ENCODE assay signal across 8 cellular contexts in genomic region chr18:47928466-47928865, GRCh38. TPM values are rescaled to one million over a fixed set of nuclear protein-coding genes. Genes with fewer than 3 reads are reported as not detected.
DNase-seq lines count a peak whose midpoint lies in the region; ATAC-seq, FAIRE-seq and TF ChIP-seq lines count a peak whose summit lies in the region.

No MANE protein-coding gene starts in this region.

- ATAC-seq in GM18519 (IDR thresholded peaks at IDR 0.05; ENCODE audit: low FRiP score, unreplicated experiment), result no peak

- H3K4me2 ChIP-seq in astrocyte (ENCODE audit: low read length), result peak overlapping the region; percentile 86

- H3K27me3 ChIP-seq in HUES48 (ENCODE audit: control insufficient read depth, insufficient read depth, low read length), result no peaks in the 10 kb centered on the region
- peaks cover under 1% of the 10 kb centered on the region for H3K27me3 ChIP-seq in astrocyte (ENCODE audit: insufficient read depth, low read length)

- H3K27ac Mint-ChIP-seq in astrocyte (ENCODE audit: unreplicated experiment), result peak overlapping the region; percentile 60

- H3K27ac ChIP-seq in HUES48 (ENCODE audit: low read depth, low read length), result peak overlapping the region; percentile 100
- no peak overlapping the region for H3K27ac ChIP-seq in astrocyte (ENCODE audit: low read depth, low read length)

- peaks cover 27% of the 10 kb centered on the region for H3K4me1 Mint-ChIP-seq in astrocyte (ENCODE audit: low read depth, unreplicated experiment)

- FAIRE-seq in astrocyte (lab: Jason Lieb, UNC), result no peak

- no peak for DNase-seq in AG09309 (ENCODE audit: low read depth)
- peak; percentile 39 for DNase-seq in astrocyte (ENCODE audit: low read depth)
- peak; percentile 19 for DNase-seq in kidney tubule cell (ENCODE audit: low spot score)
- no peak for DNase-seq in SKM-1 treated with dmso at 0.1 percent for 144 hours (lab: John Stamatoyannopoulos, UW; ENCODE audit: unreplicated experiment)
- no peak for DNase-seq in CD1c-positive myeloid dendritic cell (ENCODE audit: extremely low spot score)
- DNase-seq in Kasumi-1 (lab: John Stamatoyannopoulos, UW), result no peak

- H3K9ac ChIP-seq in HUES48 (ENCODE audit: low read depth, low read length) (peak overlapping the region; percentile 88; the same call in 1 of the 2 replicates), astrocyte (ENCODE audit: low read length) (no peak overlapping the region)

- no peaks in the 10 kb centered on the region for H3K36me3 Mint-ChIP-seq in astrocyte (ENCODE audit: low read depth, unreplicated experiment)

- no peaks in the 10 kb centered on the region for H3K9me3 Mint-ChIP-seq in astrocyte (ENCODE audit: unreplicated experiment)

- H3K27me3 Mint-ChIP-seq in astrocyte (ENCODE audit: low read depth, unreplicated experiment), result no peaks in the 10 kb centered on the region

- H3K9me3 ChIP-seq in HUES48 (ENCODE audit: control insufficient read depth, insufficient read depth, low read length) (no peaks in the 10 kb centered on the region), astrocyte (ENCODE audit: insufficient read depth, low read depth, low read length) (no peaks in the 10 kb centered on the region)

- peaks cover 58% of the 10 kb centered on the region for H4K20me1 ChIP-seq in astrocyte (ENCODE audit: insufficient read depth, low read length)

- TF ChIP-seq CTCF in AG09309 (IDR thresholded peaks at IDR 0.05; ENCODE audit: control insufficient read depth, insufficient read depth, low read depth, low read length, missing control alignments) (no peak), astrocyte (IDR thresholded peaks at IDR 0.05; ENCODE audit: insufficient read depth, low read depth, low read length) (no peak)

- H3K79me2 ChIP-seq in astrocyte (ENCODE audit: insufficient read depth, low read length), result peaks cover 67% of the 10 kb centered on the region

- peak overlapping the region; percentile 98 for H3K4me3 Mint-ChIP-seq in astrocyte (ENCODE audit: unreplicated experiment)

- H2AFZ ChIP-seq in astrocyte (ENCODE audit: low read depth, low read length), result no peak overlapping the region

- H3K36me3 ChIP-seq in HUES48 (ENCODE audit: control insufficient read depth, insufficient read depth, low read length) (no peaks in the 10 kb centered on the region), astrocyte (ENCODE audit: insufficient read depth, low read length) (no peaks in the 10 kb centered on the region)

- peaks cover 55% of the 10 kb centered on the region for H3K4me1 ChIP-seq in HUES48 (ENCODE audit: control insufficient read depth, insufficient read depth, low read length)
- peaks cover 14% of the 10 kb centered on the region for H3K4me1 ChIP-seq in astrocyte (ENCODE audit: insufficient read depth, low read length)

- H3K4me3 ChIP-seq in AG09309 (ENCODE audit: control insufficient read depth, low read depth, low read length), result peak overlapping the region; percentile 16; the same call in 1 of the 2 replicates
- H3K4me3 ChIP-seq in HUES48 (ENCODE audit: low read depth, low read length), result peak overlapping the region; percentile 96
- peak overlapping the region; percentile 82 for H3K4me3 ChIP-seq in astrocyte (ENCODE audit: insufficient read depth, low read depth, low read length)

RNA-seq across cellular contexts. Expression of gene SMAD2, which starts 2.0 kb away (rescaled TPM):
- total RNA-seq in astrocyte, result 120 and 144 TPM in 2 replicates

Comparison
In these comparisons a context has a peak if more than half of its experiments do, and no peak if none do; other contexts are left out.
1. DNase-seq: peak in astrocyte (single experiment) and kidney tubule cell (single experiment); none in AG09309 (single experiment), SKM-1 treated with dmso at 0.1 percent for 144 hours (single experiment), CD1c-positive myeloid dendritic cell (single experiment) and Kasumi-1 (0 of 2).
2. H3K4me3 ChIP-seq: peak in every context shown above with its lines; median percentile 96 in HUES48; 82 in astrocyte; 16 in AG09309.